Comparison of ENCODE assay signal across 16 cellular contexts in the genomic region with DNA sequence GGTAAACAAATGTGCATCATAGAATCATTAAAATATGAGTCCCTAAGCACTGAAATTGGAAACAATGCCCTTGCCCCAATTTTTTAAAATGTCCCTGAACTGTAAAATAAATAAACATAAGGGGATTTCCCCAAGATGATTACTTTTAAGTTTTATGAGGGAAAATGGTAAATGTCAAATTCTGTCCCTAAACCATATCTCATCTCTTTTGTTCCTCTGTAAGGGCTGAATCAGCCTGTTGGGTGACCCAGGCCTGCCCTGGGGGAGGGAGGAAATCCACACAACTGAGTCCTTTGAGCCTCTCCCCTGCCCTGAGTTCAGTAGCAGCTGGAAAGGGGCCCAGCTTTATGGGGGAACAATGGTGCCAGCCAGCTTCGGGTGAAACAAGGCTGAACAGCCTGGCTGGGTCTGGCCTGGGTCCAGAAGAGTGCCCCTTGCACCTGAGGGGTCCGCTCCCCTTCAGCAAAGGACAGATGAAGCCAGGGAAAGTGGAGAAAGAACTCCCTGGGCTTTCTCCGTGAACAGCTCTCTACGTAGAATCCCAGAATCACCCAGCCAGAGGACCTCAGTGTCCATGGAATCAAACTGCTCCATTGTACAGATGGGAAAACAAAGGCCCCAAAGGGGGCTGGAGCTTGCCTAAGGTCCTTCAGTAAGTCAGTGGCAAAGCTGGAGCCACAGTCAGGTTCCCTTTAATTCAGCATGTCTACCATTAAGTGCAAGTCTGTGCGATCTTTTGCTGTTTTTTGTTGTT. TPM values are rescaled to one million over a fixed set of nuclear protein-coding genes. Genes with fewer than 3 reads are reported as not detected.
DNase-seq lines count a peak whose midpoint lies in the region; ATAC-seq lines count a peak whose summit lies in the region.
"Had no signal": no experiment of that assay in that cellular context is flagged by ENCODE, and none has a peak within 500 bp of the region (broad histone marks: within the 10 kb centered on the region; RNA-seq: fewer than 3 reads in every experiment).

No MANE protein-coding gene starts in this region.

- H2AFZ ChIP-seq in neuronal stem cell (ENCODE audit: low read length) = peak overlapping the region; percentile 65
- H2AFZ ChIP-seq: parathyroid adenoma had no signal

- no peak overlapping the region for H3K9ac ChIP-seq in neuronal stem cell (ENCODE audit: low read depth, low read length, poor library complexity)
- H3K9ac ChIP-seq: parathyroid adenoma had no signal

- no peaks in the 10 kb centered on the region for H3K36me3 Mint-ChIP-seq in CD8-positive, alpha-beta memory T cell

- CTCF ChIA-PET in CD8-positive, alpha-beta memory T cell (lab: Charles Lee) = no interaction called here

- H3K18ac ChIP-seq in neuronal stem cell (ENCODE audit: low read length) = peak overlapping the region; percentile 2

- no peaks in the 10 kb centered on the region for H3K79me1 ChIP-seq in neuronal stem cell (ENCODE audit: low read depth, low read length)

- no peak overlapping the region for H2BK120ac ChIP-seq in neuronal stem cell (ENCODE audit: low read depth, low read length)

- H3K4me3 ChIP-seq in CD8-positive, alpha-beta memory T cell (ENCODE audit: low read length) = no peak overlapping the region
- no peak overlapping the region for H3K4me3 ChIP-seq in esophagus (ENCODE audit: low read depth in 1 of 2, low read length in 2 of 2)
- H3K4me3 ChIP-seq in neuronal stem cell (ENCODE audit: low read length in 2 of 2) = no peak overlapping the region
- no peak overlapping the region for H3K4me3 ChIP-seq in H7 (ENCODE audit: insufficient read depth, low read depth, low read length)
- H3K4me3 ChIP-seq: esophagus muscularis mucosa had no signal

- no peaks in the 10 kb centered on the region for H3K9me3 ChIP-seq in CD8-positive, alpha-beta memory T cell (ENCODE audit: low read length)
- H3K9me3 ChIP-seq in esophagus (ENCODE audit: control insufficient read depth in 2 of 2, insufficient read depth in 1 of 2, low read depth in 1 of 2, low read length in 1 of 2) = no peaks in the 10 kb centered on the region
- H3K9me3 ChIP-seq in neuronal stem cell (replicated peaks in 1 of 2; ENCODE audit: control insufficient read depth in 2 of 2, insufficient read depth in 1 of 2, low read depth in 1 of 2, low read length in 2 of 2) = no peaks in the 10 kb centered on the region
- H3K9me3 ChIP-seq: esophagus muscularis mucosa had no signal

- no peak overlapping the region for H4K91ac ChIP-seq in neuronal stem cell (ENCODE audit: low read depth, low read length, poor library complexity)

- no peak overlapping the region for H4K8ac ChIP-seq in neuronal stem cell (ENCODE audit: low read depth, low read length)

- no peak overlapping the region for H2BK12ac ChIP-seq in neuronal stem cell (ENCODE audit: low read length)

- no peak overlapping the region for H3K14ac ChIP-seq in neuronal stem cell (ENCODE audit: low read length)

- peak overlapping the region in 7 of 8 donors; percentile 75 to 96 (median 91) for H3K27ac Mint-ChIP-seq in CD8-positive, alpha-beta memory T cell

- H3K9me3 Mint-ChIP-seq in CD8-positive, alpha-beta memory T cell = no peaks in the 10 kb centered on the region

- H3K4ac ChIP-seq in neuronal stem cell (ENCODE audit: low read length) = no peak overlapping the region

- H2BK15ac ChIP-seq in neuronal stem cell (ENCODE audit: low read length) = no peak overlapping the region

- no peaks in the 10 kb centered on the region for H3K27me3 Mint-ChIP-seq in CD8-positive, alpha-beta memory T cell

- H2AK5ac ChIP-seq in neuronal stem cell (ENCODE audit: low read depth, low read length) = no peak overlapping the region

- no peak for DNase-seq in CD8-positive, alpha-beta memory T cell
- DNase-seq in RPMI7951 (ENCODE audit: low read depth) (peak; percentile 74), neuronal stem cell (ENCODE audit: low spot score) (no peak), H7 (no peak)
- DNase-seq in activated naive CD4-positive, alpha-beta T cell treated with Interleukin-2 at 50 U/mL for 16 hours = no peak
- DNase-seq: AML-193; aorta; GDM1; islet precursor cell; NCI-H2081; stimulated activated CD4-positive, alpha-beta T cell treated with anti-CD3 and anti-CD28 coated beads, Interleukin-4, amount 100 ng/mL, for 24 hours had no signal

- H3K23ac ChIP-seq in neuronal stem cell (ENCODE audit: low read depth, low read length, poor library complexity) = no peak overlapping the region

- peaks cover 7 to 39% (median 34%) of the 10 kb centered on the region in 3 donors for H3K4me1 Mint-ChIP-seq in CD8-positive, alpha-beta memory T cell

- ATAC-seq in HG03457 (IDR thresholded peaks at IDR 0.05; ENCODE audit: unreplicated experiment) (no peak), HG03520 (IDR thresholded peaks at IDR 0.05; ENCODE audit: unreplicated experiment) (no peak)

- H3K27me3 ChIP-seq in CD8-positive, alpha-beta memory T cell (ENCODE audit: insufficient read depth, low read length, poor library complexity, severe bottlenecking) = no peaks in the 10 kb centered on the region
- H3K27me3 ChIP-seq in esophagus (ENCODE audit: control insufficient read depth in 1 of 2, insufficient read depth in 2 of 2, low read length in 2 of 2) (no peaks in the 10 kb centered on the region), neuronal stem cell (ENCODE audit: control insufficient read depth in 3 of 3, insufficient read depth in 3 of 3, low read depth in 1 of 3, low read length in 3 of 3) (no peaks in the 10 kb centered on the region), H7 (ENCODE audit: control insufficient read depth, insufficient read depth, low read length) (no peaks in the 10 kb centered on the region)
- H3K27me3 ChIP-seq: esophagus muscularis mucosa had no signal

- H3K36me3 ChIP-seq in CD8-positive, alpha-beta memory T cell (ENCODE audit: insufficient read depth, low read length) = no peaks in the 10 kb centered on the region
- H3K36me3 ChIP-seq in esophagus (ENCODE audit: control insufficient read depth in 2 of 2, insufficient read depth in 2 of 2, low read length in 1 of 2) (no peaks in the 10 kb centered on the region), neuronal stem cell (replicated peaks in 1 of 2; ENCODE audit: control insufficient read depth in 2 of 2, insufficient read depth in 2 of 2, low read length in 2 of 2) (no peaks in the 10 kb centered on the region), H7 (replicated peaks; ENCODE audit: control insufficient read depth, insufficient read depth, low read length) (no peaks in the 10 kb centered on the region)
- H3K36me3 ChIP-seq: esophagus muscularis mucosa had no signal

- H3K4me1 ChIP-seq in CD8-positive, alpha-beta memory T cell (ENCODE audit: insufficient read depth, low read length) = peaks cover 20% of the 10 kb centered on the region
- H3K4me1 ChIP-seq in esophagus (ENCODE audit: control insufficient read depth in 2 of 2, insufficient read depth in 2 of 2, low read length in 1 of 2) (peaks cover 0 to 6% of the 10 kb centered on the region in 2 donors), neuronal stem cell (ENCODE audit: control insufficient read depth in 2 of 2, insufficient read depth in 1 of 2, low read depth in 1 of 2, low read length in 2 of 2) (no peaks in the 10 kb centered on the region)
- H3K4me1 ChIP-seq: parathyroid adenoma had no signal

- WGBS in esophagus, 2 donors = 71 to 72% methylated on average over 5 of the region's 5 CpGs
- WGBS in neuronal stem cell (ENCODE audit: extremely low coverage in 2 of 2, insufficient read length in 2 of 2, insufficient replicate concordance in 1 of 2), 2 donors = no CpG with 5 or more reads among the region's 5 CpGs

- H3K4me3 Mint-ChIP-seq in CD8-positive, alpha-beta memory T cell = peak overlapping the region in 1 of 7 donors; percentile 71

- no peak overlapping the region for H3K4me2 ChIP-seq in neuronal stem cell (ENCODE audit: insufficient read depth, low read length, poor library complexity, severe bottlenecking)

- POLR2A ChIA-PET in CD8-positive, alpha-beta memory T cell (lab: Charles Lee) = no interaction called here

- no peak overlapping the region for H3K27ac ChIP-seq in CD8-positive, alpha-beta memory T cell (ENCODE audit: low read depth, low read length)
- H3K27ac ChIP-seq in esophagus (ENCODE audit: low read depth in 2 of 2, low read length in 1 of 2) (peak overlapping the region; percentile 51 to 91), neuronal stem cell (replicated peaks; ENCODE audit: low read length) (no peak overlapping the region)
- H3K27ac ChIP-seq: parathyroid adenoma had no signal

- H2BK5ac ChIP-seq in neuronal stem cell (ENCODE audit: low read length) = no peak overlapping the region

RNA-seq across cellular contexts. Expression of a gene that starts 28.2 kb away (rescaled TPM):
- total RNA-seq in CD8-positive, alpha-beta memory T cell = 10 to 100 TPM; 45.6 to 51.7 TPM
- 38.0 TPM for polyA plus RNA-seq in CD8-positive, alpha-beta memory T cell
- total RNA-seq in RPMI7951 (2014; rRNA removed; shearing (Covaris generic)) = 60.1 and 67.4 TPM in 2 replicates
- 10 to 100 TPM; 19.3 to 19.7 TPM for polyA plus RNA-seq in esophagus
- 17.2 TPM for polyA plus RNA-seq in neuronal stem cell (2013, experiment 1 of 2)
- 17.9 TPM for polyA plus RNA-seq in neuronal stem cell (2013, experiment 2 of 2)
- 27.5 and 43.5 TPM in 2 replicates for total RNA-seq in H7 (2014; rRNA removed; shearing (Covaris generic))

RNA-seq across cellular contexts. Expression of a gene that starts 31.7 kb away (rescaled TPM):
- total RNA-seq in CD8-positive, alpha-beta memory T cell = 100 to 1,000 TPM; 169 to 175 TPM
- 21.4 TPM for polyA plus RNA-seq in CD8-positive, alpha-beta memory T cell
- total RNA-seq in RPMI7951 (2014; rRNA removed; shearing (Covaris generic)) = 137 and 145 TPM in 2 replicates
- polyA plus RNA-seq in esophagus = 100 to 1,000 TPM; 113 to 147 TPM
- polyA plus RNA-seq in neuronal stem cell (2013, experiment 1 of 2) = 172 TPM
- 166 TPM for polyA plus RNA-seq in neuronal stem cell (2013, experiment 2 of 2)
- total RNA-seq in H7 (2014; rRNA removed; shearing (Covaris generic)) = 331 and 361 TPM in 2 replicates

Comparison
In these comparisons a context has a peak if more than half of its experiments do, and no peak if none do; other contexts are left out.
1. H3K27ac ChIP-seq: peak in esophagus (2 of 2); none in CD8-positive, alpha-beta memory T cell (single experiment) and neuronal stem cell (single experiment).